ENCODE assay signal across 15 cellular contexts in the genomic region with DNA sequence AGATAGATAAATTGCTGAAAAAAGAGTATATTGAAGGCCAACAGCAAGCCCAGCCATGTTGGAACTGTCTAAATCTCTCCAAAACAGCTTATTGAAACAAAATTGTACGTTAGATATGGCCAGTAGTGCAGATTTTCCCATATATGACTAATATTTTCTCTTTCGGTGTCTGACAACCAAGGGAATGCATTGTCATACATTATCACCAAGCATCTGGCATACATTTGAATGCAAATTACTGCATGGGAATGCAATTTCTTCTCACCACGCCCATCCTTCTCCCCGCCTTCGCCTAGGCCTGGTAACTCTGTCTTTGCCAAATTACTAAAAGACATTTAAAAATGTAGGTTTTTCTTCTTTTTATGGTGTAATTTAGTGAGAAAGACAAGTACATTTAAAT. TPM values are rescaled to one million over a fixed set of nuclear protein-coding genes. Genes with fewer than 3 reads are reported as not detected.
A peak's percentile ranks its signal among the peaks of the same experiment; 100 is the strongest.
DNase-seq lines count a peak whose midpoint lies in the region; ATAC-seq and TF ChIP-seq lines count a peak whose summit lies in the region.
"Had no signal": no experiment of that assay in that cellular context is flagged by ENCODE, and none has a peak within 500 bp of the region (broad histone marks: within the 10 kb centered on the region; RNA-seq: fewer than 3 reads in every experiment).

No MANE protein-coding gene starts in this region.

- no peak for ATAC-seq in GM21381 (IDR thresholded peaks at IDR 0.05; ENCODE audit: unreplicated experiment)
- ATAC-seq: A549 had no signal

- no peak overlapping the region for H3K23ac ChIP-seq in H9 (ENCODE audit: insufficient read length, low read depth, low read length)

- H2AK5ac ChIP-seq in H9 (ENCODE audit: insufficient read length, low read length) = no peak overlapping the region

- H3K18ac ChIP-seq in H9 (ENCODE audit: insufficient read length, low read depth, low read length) = no peak overlapping the region

- H3K27me3 Mint-ChIP-seq in H9 (ENCODE audit: low read depth) = no peaks in the 10 kb centered on the region; the same call in none of the 2 replicates

- no peak overlapping the region for H4K91ac ChIP-seq in H9 (ENCODE audit: insufficient read length, low read depth, low read length)

- no peak overlapping the region for H4K5ac ChIP-seq in H9 (ENCODE audit: insufficient read length, low read depth, low read length)

- H3K36me3 ChIP-seq in BLaER1 (no peaks in the 10 kb centered on the region), left ventricle myocardium inferior (no peaks in the 10 kb centered on the region)
- H3K36me3 ChIP-seq: Peyer's patch had no signal

- H3K9ac ChIP-seq in BLaER1 (no peak overlapping the region), H9 (ENCODE audit: extremely low read depth, insufficient read length, low read length) (no peak overlapping the region)
- H3K9ac ChIP-seq: KMS-11 had no signal

- H3K9me3 Mint-ChIP-seq in H9 = no peaks in the 10 kb centered on the region; a peak in 1 of 5 replicates

- H3K79me2 ChIP-seq in H9 (ENCODE audit: insufficient read depth, low read length) = no peaks in the 10 kb centered on the region

- peaks cover 39% of the 10 kb centered on the region for H3K4me1 ChIP-seq in BLaER1
- no peaks in the 10 kb centered on the region for H3K4me1 ChIP-seq in left ventricle myocardium inferior
- peaks cover 7% of the 10 kb centered on the region; the same call in 1 of the 2 replicates for H3K4me1 ChIP-seq in H9 (ENCODE audit: insufficient read depth, low read length)
- H3K4me1 ChIP-seq: A549, Peyer's patch had no signal

- no peak overlapping the region for H3K27ac Mint-ChIP-seq in H9

- H3K4me3 ChIP-seq in BLaER1 = no peak overlapping the region
- H3K4me3 ChIP-seq in cardiac fibroblast (replicated peaks in 1 of 2; ENCODE audit: low read depth in 2 of 2, low read length in 2 of 2) = no peak overlapping the region
- H3K4me3 ChIP-seq in left ventricle myocardium inferior = no peak overlapping the region
- H3K4me3 ChIP-seq: A549, Peyer's patch had no signal

- TF ChIP-seq CTCF in cardiac fibroblast (IDR thresholded peaks at IDR 0.05; ENCODE audit: low read depth, low read length) (no peak), left ventricle myocardium inferior (IDR thresholded peaks at IDR 0.05; ENCODE audit: borderline replicate concordance) (no peak), H9 (conservative IDR thresholded peaks at IDR 0.05) (no peak)

- no peak overlapping the region for H2BK15ac ChIP-seq in H9 (ENCODE audit: low read depth, low read length)

- H3K4me2 ChIP-seq in BLaER1 = peak overlapping the region; percentile 77
- no peak overlapping the region for H3K4me2 ChIP-seq in H9 (ENCODE audit: insufficient read depth, insufficient read length, low read length)
- H3K4me2 ChIP-seq: A549, KMS-11 had no signal

- H3K27ac ChIP-seq in BLaER1 (no peak overlapping the region), left ventricle myocardium inferior (replicated peaks) (no peak overlapping the region), H9 (ENCODE audit: insufficient read length, low read depth, low read length) (no peak overlapping the region)
- H3K27ac ChIP-seq: A549, KMS-11, Peyer's patch had no signal

- peaks cover 28 to 33% of the 10 kb centered on the region in 2 experiments for H3K4me1 Mint-ChIP-seq in H9
- H3K4me1 Mint-ChIP-seq: CD4-positive, alpha-beta memory T cell had no signal

- no peak overlapping the region for H3K4ac ChIP-seq in H9 (ENCODE audit: low read depth, low read length)

- no peak overlapping the region for H3T11ph ChIP-seq in H9 (ENCODE audit: low read length)

- H3K56ac ChIP-seq in H9 (ENCODE audit: insufficient read length, low read depth, low read length) = no peak overlapping the region

- H2BK20ac ChIP-seq in H9 (ENCODE audit: low read depth, low read length, poor library complexity, severe bottlenecking) = no peak overlapping the region

- no peak overlapping the region for H3K4me3 Mint-ChIP-seq in H9
- H3K4me3 Mint-ChIP-seq: CD4-positive, alpha-beta memory T cell had no signal

- H2BK120ac ChIP-seq in H9 (ENCODE audit: low read depth, low read length, poor library complexity, severe bottlenecking) = no peak overlapping the region

- H2BK5ac ChIP-seq in H9 (ENCODE audit: insufficient read length, low read length) = no peak overlapping the region

- H3K27me3 ChIP-seq in BLaER1 = no peaks in the 10 kb centered on the region
- peaks cover 30% of the 10 kb centered on the region for H3K27me3 ChIP-seq in left ventricle myocardium inferior (ENCODE audit: low read depth)
- no peaks in the 10 kb centered on the region for H3K27me3 ChIP-seq in H9 (ENCODE audit: insufficient read depth, low read length)
- H3K27me3 ChIP-seq: Peyer's patch had no signal

- H3K9me3 ChIP-seq in BLaER1 (no peaks in the 10 kb centered on the region), left ventricle myocardium inferior (replicated peaks) (peaks cover 4% of the 10 kb centered on the region), H9 (ENCODE audit: control insufficient read depth, low read depth, low read length) (no peaks in the 10 kb centered on the region)
- H3K9me3 ChIP-seq: A549, Peyer's patch had no signal

- H2AFZ ChIP-seq in H9 (ENCODE audit: low read length) = no peak overlapping the region

- DNase-seq in HS-5 (ENCODE audit: low read depth) = peak; percentile 31
- peak; percentile 22 to 56 for DNase-seq in cardiac fibroblast (ENCODE audit: low read depth in 2 of 2)
- DNase-seq in fibroblast of the conjunctiva (ENCODE audit: low read depth) = peak; percentile 30
- DNase-seq in left ventricle myocardium inferior = no peak
- no peak for DNase-seq in NCI-H774 (lab: John Stamatoyannopoulos, UW)
- no peak for DNase-seq in H9
- DNase-seq: CD4-positive, alpha-beta memory T cell; NCI-H1694 treated with DMSO at 0.1 percent for 48 hours; NCI-H446 treated with DMSO at 0.1 percent for 48 hours; Peyer's patch; SHP77 treated with DMSO at 0.1 percent for 48 hours had no signal

- no peaks in the 10 kb centered on the region for H3K79me1 ChIP-seq in H9 (ENCODE audit: insufficient read depth, low read depth, low read length, poor library complexity, severe bottlenecking)

- intact Hi-C loops in left ventricle myocardium inferior (cut with micrococcal nuclease) = no loop called here

- H4K8ac ChIP-seq in H9 (replicated peaks; ENCODE audit: insufficient read length, low read depth, low read length) = no peak overlapping the region

- no CpG with 5 or more reads among the region's 5 CpGs for WGBS in H9 (ENCODE audit: extremely low coverage, insufficient read length, low lambda C conversion rate)

- no peak overlapping the region for H3K14ac ChIP-seq in H9 (ENCODE audit: insufficient read depth, low read length)

- no peaks in the 10 kb centered on the region for H3K23me2 ChIP-seq in H9 (ENCODE audit: insufficient read length, low read depth, low read length, poor library complexity, severe bottlenecking)

- H3K36me3 Mint-ChIP-seq in H9 (ENCODE audit: insufficient read depth in 1 of 3, low read depth in 3 of 3) = no peaks in the 10 kb centered on the region; a peak in 1 of 7 replicates
- H3K36me3 Mint-ChIP-seq: CD4-positive, alpha-beta memory T cell had no signal

- no peaks in the 10 kb centered on the region for H4K20me1 ChIP-seq in BLaER1
- H4K20me1 ChIP-seq in H9 (ENCODE audit: control insufficient read depth, insufficient read depth, insufficient read length) = no peaks in the 10 kb centered on the region

- H2BK12ac ChIP-seq in H9 (ENCODE audit: insufficient read length, low read depth, low read length) = no peak overlapping the region

RNA-seq across cellular contexts. Expression of gene IRS2, which starts 32.5 kb away (rescaled TPM):
- total RNA-seq in left ventricle myocardium inferior (14.9 TPM), H9 (2021) (10.0 and 10.1 TPM in 2 replicates)

Comparison
In these comparisons a context has a peak if more than half of its experiments do, and no peak if none do; other contexts are left out.
1. DNase-seq: peak in HS-5 (single experiment), cardiac fibroblast (2 of 2) and fibroblast of the conjunctiva (single experiment); none in left ventricle myocardium inferior (single experiment), NCI-H774 (single experiment) and H9 (single experiment).